ENCODE assay signal across 8 cellular contexts in the genomic region with DNA sequence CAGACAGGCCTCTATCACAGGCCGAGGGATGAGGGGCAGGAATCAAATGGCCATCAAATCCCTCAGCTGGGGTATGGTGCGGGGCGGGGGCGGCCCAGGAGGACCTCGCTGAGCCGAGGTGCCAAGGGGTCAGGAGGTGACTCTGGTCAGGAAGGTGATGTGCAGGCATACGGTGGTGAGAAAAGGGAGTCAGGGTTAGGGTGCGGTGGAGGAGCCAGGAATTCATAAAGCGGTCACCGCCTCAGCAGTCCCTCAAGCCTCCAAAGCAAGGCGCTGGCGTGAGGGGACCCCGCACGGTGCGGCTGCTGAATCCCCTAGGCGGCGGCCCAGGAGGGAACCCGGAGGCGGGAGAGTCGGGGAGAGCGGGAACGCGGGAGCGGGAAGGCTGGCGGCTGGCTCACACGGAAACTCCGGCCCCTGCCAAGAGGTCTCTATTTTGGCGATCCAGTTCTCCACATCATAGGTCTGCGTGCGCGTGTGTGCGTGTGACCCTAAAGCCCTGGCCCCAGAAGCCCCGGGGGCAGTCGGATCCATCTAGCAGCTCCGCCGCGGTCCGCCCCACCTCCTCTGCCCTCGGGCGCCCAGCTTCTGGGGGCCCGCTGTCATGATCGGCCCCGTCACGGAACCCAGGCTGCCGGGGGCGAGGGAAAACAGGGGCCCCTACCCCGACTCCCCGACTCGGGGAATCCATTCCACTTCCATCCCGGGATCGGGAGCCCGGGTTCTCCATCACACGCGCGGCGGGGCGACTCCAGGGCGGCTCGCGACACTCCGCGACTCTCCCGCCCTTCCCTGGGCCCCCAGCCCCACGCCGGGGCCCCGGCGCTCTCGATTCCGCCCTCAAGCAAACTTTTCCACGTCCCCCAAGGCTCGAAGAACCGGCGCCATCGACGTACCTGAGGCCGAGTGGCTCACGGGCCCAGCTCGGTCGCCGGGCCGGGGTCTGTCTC. TPM values are rescaled to one million over a fixed set of nuclear protein-coding genes. Genes with fewer than 3 reads are reported as not detected.
DNase-seq lines count a peak whose midpoint lies in the region; ATAC-seq and TF ChIP-seq lines count a peak whose summit lies in the region.

No MANE protein-coding gene starts in this region.

- peak overlapping the region; percentile 82 for H3K27ac Mint-ChIP-seq in CD4-positive, alpha-beta T cell

- H3K9me3 Mint-ChIP-seq in CD4-positive, alpha-beta T cell = no peaks in the 10 kb centered on the region

- TF ChIP-seq CTCF in CD4-positive, alpha-beta T cell (IDR thresholded peaks at IDR 0.05) = no peak
- TF ChIP-seq CTCF in RWPE2 (IDR thresholded peaks at IDR 0.05; ENCODE audit: poor library complexity, severe bottlenecking) (no peak), epithelial cell of proximal tubule (conservative IDR thresholded peaks at IDR 0.05; ENCODE audit: low read depth, low read length) (no peak)

- no peak overlapping the region for H2BK15ac ChIP-seq in neuronal stem cell (ENCODE audit: low read length)

- ATAC-seq in CD4-positive, alpha-beta T cell (ENCODE audit: poor library complexity) = peak; percentile 5
- no peak for ATAC-seq in RWPE2 (ENCODE audit: low read depth)

- DNase-seq in CD4-positive, alpha-beta T cell = no peak
- DNase-seq in H7 = peak; percentile 85
- no peak for DNase-seq in RWPE2 (ENCODE audit: low spot score)
- no peak for DNase-seq in epithelial cell of proximal tubule (ENCODE audit: low read depth)
- DNase-seq in neuronal stem cell (ENCODE audit: low spot score) = no peak
- DNase-seq in GDM1 (lab: John Stamatoyannopoulos, UW) = no peak
- DNase-seq in middle frontal gyrus (ENCODE audit: extremely low spot score, low spot score) = no peak
- no peak for DNase-seq in activated CD8-positive, alpha-beta memory T cell treated with anti-CD3 and anti-CD28 coated beads for 24 hours

- POLR2A ChIA-PET in CD4-positive, alpha-beta T cell (lab: Charles Lee) = interaction anchor here (1.0 to 2.7 kb wide), 6 partner anchors 11 to 56 kb away, joined by 3 to 15 read pairs (median 6); partner anchors contain the start of gene AIFM1

- intact Hi-C loops in CD4-positive, alpha-beta T cell (cut with DNase I, micrococcal nuclease) = loop anchor here in 1 of 2 experiments (2.0 kb wide), 1 partner anchor 27 kb away; no protein-coding TSS in a partner anchor

- no peaks in the 10 kb centered on the region for H3K27me3 ChIP-seq in CD4-positive, alpha-beta T cell (ENCODE audit: control insufficient read depth, insufficient read depth, low read length)
- H3K27me3 ChIP-seq in H7 (ENCODE audit: control insufficient read depth, insufficient read depth, low read length) (peaks cover 40% of the 10 kb centered on the region), RWPE2 (ENCODE audit: insufficient read depth, poor library complexity, severe bottlenecking) (no peaks in the 10 kb centered on the region), neuronal stem cell (ENCODE audit: control insufficient read depth in 3 of 3, insufficient read depth in 3 of 3, low read depth in 1 of 3, low read length in 3 of 3) (peaks cover 6 to 28% (median 7%) of the 10 kb centered on the region in 3 experiments)

- no peak overlapping the region for H2AK5ac ChIP-seq in neuronal stem cell (ENCODE audit: low read depth, low read length)

- H4K91ac ChIP-seq in neuronal stem cell (ENCODE audit: low read depth, low read length, poor library complexity) = no peak overlapping the region

- peaks cover 31% of the 10 kb centered on the region for H3K4me1 Mint-ChIP-seq in CD4-positive, alpha-beta T cell (ENCODE audit: low read depth)

- H3K23ac ChIP-seq in neuronal stem cell (ENCODE audit: low read depth, low read length, poor library complexity) = no peak overlapping the region

- no peak overlapping the region for H3K4ac ChIP-seq in neuronal stem cell (ENCODE audit: low read length)

- H3K36me3 Mint-ChIP-seq in CD4-positive, alpha-beta T cell (ENCODE audit: low read depth) = peaks cover 8% of the 10 kb centered on the region

- no CpG with 5 or more reads among the region's 81 CpGs for WGBS in neuronal stem cell (ENCODE audit: extremely low coverage in 2 of 2, insufficient read length in 2 of 2, insufficient replicate concordance in 1 of 2), 2 donors

- peak overlapping the region; percentile 95 for H3K4me3 Mint-ChIP-seq in CD4-positive, alpha-beta T cell

- no peak overlapping the region for H2BK5ac ChIP-seq in neuronal stem cell (ENCODE audit: low read length)

- H3K4me1 ChIP-seq in RWPE2 (ENCODE audit: insufficient read depth, poor library complexity, severe bottlenecking) (peaks cover 24% of the 10 kb centered on the region), neuronal stem cell (ENCODE audit: control insufficient read depth in 2 of 2, insufficient read depth in 1 of 2, low read depth in 1 of 2, low read length in 2 of 2) (peaks cover 0 to 13% of the 10 kb centered on the region in 2 donors)

- CTCF ChIA-PET in CD4-positive, alpha-beta T cell (lab: Charles Lee) = interaction anchor here (1.5 to 3.1 kb wide), 4 partner anchors 11 to 27 kb away, joined by 4 to 10 read pairs (median 6); no protein-coding TSS in a partner anchor

- H3K36me3 ChIP-seq in H7 (replicated peaks; ENCODE audit: control insufficient read depth, insufficient read depth, low read length) (no peaks in the 10 kb centered on the region), RWPE2 (ENCODE audit: low read depth) (no peaks in the 10 kb centered on the region), neuronal stem cell (replicated peaks in 1 of 2; ENCODE audit: control insufficient read depth in 2 of 2, insufficient read depth in 2 of 2, low read length in 2 of 2) (no peaks in the 10 kb centered on the region)

- H3K4me3 ChIP-seq in H7 (ENCODE audit: insufficient read depth, low read depth, low read length) = peak overlapping the region; percentile 60
- peak overlapping the region; percentile 75 for H3K4me3 ChIP-seq in RWPE2 (ENCODE audit: severe bottlenecking)
- H3K4me3 ChIP-seq in epithelial cell of proximal tubule (ENCODE audit: low read depth, low read length) = peak overlapping the region; percentile 68
- H3K4me3 ChIP-seq in neuronal stem cell (ENCODE audit: low read length in 2 of 2) = peak overlapping the region; percentile 22 to 43

- no peak overlapping the region for H3K14ac ChIP-seq in neuronal stem cell (ENCODE audit: low read length)

- H3K9ac ChIP-seq in neuronal stem cell (ENCODE audit: low read depth, low read length, poor library complexity) = no peak overlapping the region

- H3K27ac ChIP-seq in CD4-positive, alpha-beta T cell (ENCODE audit: low read depth, low read length) = peak overlapping the region; percentile 50
- H3K27ac ChIP-seq in RWPE2 (ENCODE audit: poor library complexity, severe bottlenecking) (peak overlapping the region; percentile 89), neuronal stem cell (replicated peaks; ENCODE audit: low read length) (no peak overlapping the region)

- H3K27me3 Mint-ChIP-seq in CD4-positive, alpha-beta T cell = no peaks in the 10 kb centered on the region

- no peak overlapping the region for H2BK120ac ChIP-seq in neuronal stem cell (ENCODE audit: low read depth, low read length)

- no peak overlapping the region for H4K8ac ChIP-seq in neuronal stem cell (ENCODE audit: low read depth, low read length)

- no peak overlapping the region for H2BK12ac ChIP-seq in neuronal stem cell (ENCODE audit: low read length)

- no peak overlapping the region for H3K18ac ChIP-seq in neuronal stem cell (ENCODE audit: low read length)

- peak overlapping the region; percentile 25 for H3K4me2 ChIP-seq in neuronal stem cell (ENCODE audit: insufficient read depth, low read length, poor library complexity, severe bottlenecking)

- no peaks in the 10 kb centered on the region for H3K9me3 ChIP-seq in CD4-positive, alpha-beta T cell (ENCODE audit: control insufficient read depth, low read length)
- H3K9me3 ChIP-seq in RWPE2 (ENCODE audit: severe bottlenecking) = no peaks in the 10 kb centered on the region
- no peaks in the 10 kb centered on the region for H3K9me3 ChIP-seq in neuronal stem cell (replicated peaks in 1 of 2; ENCODE audit: control insufficient read depth in 2 of 2, insufficient read depth in 1 of 2, low read depth in 1 of 2, low read length in 2 of 2)

- H3K79me1 ChIP-seq in neuronal stem cell (ENCODE audit: low read depth, low read length) = no peaks in the 10 kb centered on the region

- peak overlapping the region; percentile 83 for H2AFZ ChIP-seq in neuronal stem cell (ENCODE audit: low read length)

RNA-seq across cellular contexts. Expression of gene ELF4, which starts 0.6 kb away (rescaled TPM):
- total RNA-seq in CD4-positive, alpha-beta T cell = 10 to 100 TPM; 17.3 to 17.4 TPM
- total RNA-seq in H7 (2014; rRNA removed; shearing (Covaris generic)) = 3.7 and 4.3 TPM in 2 replicates
- 19.3 and 28.9 TPM in 2 replicates for total RNA-seq in epithelial cell of proximal tubule
- polyA plus RNA-seq in neuronal stem cell (2013, experiment 1 of 2) = 0.06 TPM
- polyA plus RNA-seq in neuronal stem cell (2013, experiment 2 of 2) = 0.08 TPM

RNA-seq across cellular contexts. Expression of gene AIFM1, which starts 55.9 kb away (rescaled TPM):
- 1 to 10 TPM; 6.1 to 6.4 TPM for total RNA-seq in CD4-positive, alpha-beta T cell
- 59.4 and 65.7 TPM in 2 replicates for total RNA-seq in H7 (2014; rRNA removed; shearing (Covaris generic))
- 17.1 and 29.8 TPM in 2 replicates for total RNA-seq in epithelial cell of proximal tubule
- polyA plus RNA-seq in neuronal stem cell (2013, experiment 1 of 2) = 29.1 TPM
- 28.9 TPM for polyA plus RNA-seq in neuronal stem cell (2013, experiment 2 of 2)
